16 cellular contexts compared by ENCODE assay signal in the genomic region with DNA sequence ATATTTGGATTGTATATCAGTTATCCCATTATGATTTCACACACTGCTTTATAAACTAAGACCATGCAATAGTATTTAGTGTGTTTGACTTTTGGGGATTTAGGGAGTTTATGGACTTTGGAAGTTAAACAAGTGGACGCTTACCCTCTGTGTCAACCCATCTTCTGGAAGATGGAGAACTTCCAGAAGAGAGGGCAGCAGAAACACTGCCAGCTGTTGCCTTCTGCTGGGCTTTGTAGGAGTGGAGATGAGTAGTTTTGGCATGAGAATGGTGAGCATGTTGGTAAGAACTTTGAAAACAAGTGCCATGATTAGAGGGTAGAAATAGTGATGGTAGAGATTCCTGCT. TPM values are rescaled to one million over a fixed set of nuclear protein-coding genes. Genes with fewer than 3 reads are reported as not detected.
A peak's percentile ranks its signal among the peaks of the same experiment; 100 is the strongest.
DNase-seq lines count a peak whose midpoint lies in the region; ATAC-seq lines count a peak whose summit lies in the region.
"Had no signal": no experiment of that assay in that cellular context is flagged by ENCODE, and none has a peak within 500 bp of the region (broad histone marks: within the 10 kb centered on the region; RNA-seq: fewer than 3 reads in every experiment).

No MANE protein-coding gene starts in this region.

- ATAC-seq in sciatic nerve = no peak
- ATAC-seq: left ventricle myocardium superior had no signal

- WGBS in GM23248 (ENCODE audit: low coverage in 1 of 2, low lambda C conversion rate in 2 of 2, missing lambda C conversion rate in 2 of 2), 2 experiments = 95 to 100% methylated on average over 1 of the region's 1 CpG
- 93% methylated on average over 1 of the region's 1 CpG for WGBS in mesenchymal stem cell

- H3K9me3 ChIP-seq in BLaER1 treated with 17β-estradiol and CSF1 and Interleukin-3, amounts not matched to agents 10 nM and 100 nM (replicated peaks in 1 of 11) = peaks cover 0 to 17% (median 3%) of the 10 kb centered on the region in 11 experiments; a peak in 8 of 22 replicates
- H3K9me3 ChIP-seq in GM23248 (ENCODE audit: low read depth) = no peaks in the 10 kb centered on the region
- no peaks in the 10 kb centered on the region for H3K9me3 ChIP-seq in mesenchymal stem cell (ENCODE audit: control insufficient read depth, low read length)
- H3K9me3 ChIP-seq: suprapubic skin had no signal

- no peak overlapping the region for H3K23ac ChIP-seq in mesenchymal stem cell (ENCODE audit: low read length in 2 of 2)

- no peak overlapping the region for H3K27ac ChIP-seq in BLaER1 treated with 17β-estradiol and CSF1 and Interleukin-3, amounts not matched to agents 10 nM and 100 nM
- no peak overlapping the region for H3K27ac ChIP-seq in GM23248
- H3K27ac ChIP-seq in mesenchymal stem cell (ENCODE audit: low read length, poor library complexity, severe bottlenecking) = no peak overlapping the region
- no peak overlapping the region for H3K27ac ChIP-seq in substantia nigra (ENCODE audit: low read depth, low read length, poor library complexity, severe bottlenecking)
- H3K27ac ChIP-seq: suprapubic skin had no signal

- no peaks in the 10 kb centered on the region for H3K9me3 Mint-ChIP-seq in activated naive CD8-positive, alpha-beta T cell treated with anti-CD3 and anti-CD28 coated beads for 36 hours
- H3K9me3 Mint-ChIP-seq: IgD-negative memory B cell had no signal

- peak overlapping the region; percentile 79 to 97 (median 88) for H3K4me2 ChIP-seq in BLaER1 treated with 17β-estradiol and CSF1 and Interleukin-3, amounts not matched to agents 10 nM and 100 nM
- H3K4me2 ChIP-seq in GM23248 (ENCODE audit: unreplicated experiment) (peak overlapping the region; percentile 92), mesenchymal stem cell (ENCODE audit: low read length, poor library complexity, severe bottlenecking) (no peak overlapping the region)

- peaks cover 71% of the 10 kb centered on the region for H3K79me2 ChIP-seq in GM23248 (ENCODE audit: insufficient read depth)

- H3K4me1 Mint-ChIP-seq in activated naive CD8-positive, alpha-beta T cell treated with anti-CD3 and anti-CD28 coated beads for 36 hours = peaks cover 42% of the 10 kb centered on the region

- no peak overlapping the region for H2BK12ac ChIP-seq in mesenchymal stem cell (ENCODE audit: low read length in 2 of 2)

- peaks cover 4% of the 10 kb centered on the region for H3K79me1 ChIP-seq in mesenchymal stem cell (replicated peaks; ENCODE audit: low read length, poor library complexity, severe bottlenecking)

- H3K27me3 ChIP-seq in BLaER1 treated with 17β-estradiol and CSF1 and Interleukin-3, amounts not matched to agents 10 nM and 100 nM = no peaks in the 10 kb centered on the region
- H3K27me3 ChIP-seq in GM23248 (replicated peaks; ENCODE audit: insufficient read depth) (no peaks in the 10 kb centered on the region), mesenchymal stem cell (ENCODE audit: control insufficient read depth in 1 of 2, insufficient read depth in 1 of 2, low read length in 2 of 2) (no peaks in the 10 kb centered on the region)
- H3K27me3 ChIP-seq: suprapubic skin had no signal

- no peaks in the 10 kb centered on the region for H3K27me3 Mint-ChIP-seq in activated naive CD8-positive, alpha-beta T cell treated with anti-CD3 and anti-CD28 coated beads for 36 hours
- H3K27me3 Mint-ChIP-seq: IgD-negative memory B cell had no signal

- H3K14ac ChIP-seq in mesenchymal stem cell (ENCODE audit: low read length in 2 of 2) = no peak overlapping the region

- H2BK15ac ChIP-seq in mesenchymal stem cell (ENCODE audit: low read depth, poor library complexity, severe bottlenecking) = no peak overlapping the region

- H3K18ac ChIP-seq in mesenchymal stem cell (ENCODE audit: low read depth in 1 of 2, low read length in 2 of 2) = no peak overlapping the region

- no peak overlapping the region; a peak in 1 of 22 replicates for H3K9ac ChIP-seq in BLaER1 treated with 17β-estradiol and CSF1 and Interleukin-3, amounts not matched to agents 10 nM and 100 nM
- no peak overlapping the region for H3K9ac ChIP-seq in GM23248
- H3K9ac ChIP-seq in mesenchymal stem cell (ENCODE audit: low read length) = peak overlapping the region; percentile 96

- H4K8ac ChIP-seq in mesenchymal stem cell (ENCODE audit: low read length) = no peak overlapping the region

- DNase-seq in GM23248 (no peak), mesenchymal stem cell (no peak), sciatic nerve (ENCODE audit: low spot score) (no peak), substantia nigra (lab: John Stamatoyannopoulos, UW) (no peak), epidermal melanocyte (ENCODE audit: insufficient read length, low spot score) (no peak), DMS53 (lab: John Stamatoyannopoulos, UW) (no peak)
- no peak for DNase-seq in activated naive CD8-positive, alpha-beta T cell treated with anti-CD3 and anti-CD28 coated beads for 36 hours
- DNase-seq: effector memory CD4-positive, alpha-beta T cell; GOT3; head of caudate nucleus; left ventricle myocardium superior; NCI-H1694; posterior cingulate gyrus had no signal

- peaks cover 6% of the 10 kb centered on the region for H3F3A ChIP-seq in GM23248 (ENCODE audit: insufficient read depth)

- no peak overlapping the region for H2BK5ac ChIP-seq in mesenchymal stem cell (ENCODE audit: low read depth, low read length, poor library complexity, severe bottlenecking)

- H4K91ac ChIP-seq in mesenchymal stem cell (ENCODE audit: low read length) = no peak overlapping the region

- peaks cover 0 to 47% (median 17%) of the 10 kb centered on the region in 11 experiments; a peak in 13 of 22 replicates for H3K36me3 ChIP-seq in BLaER1 treated with 17β-estradiol and CSF1 and Interleukin-3, amounts not matched to agents 10 nM and 100 nM
- H3K36me3 ChIP-seq in GM23248 (ENCODE audit: low read depth) (no peaks in the 10 kb centered on the region), mesenchymal stem cell (ENCODE audit: control insufficient read depth in 1 of 2, insufficient read depth in 2 of 2, low read depth in 1 of 2, low read length in 2 of 2) (no peaks in the 10 kb centered on the region)
- H3K36me3 ChIP-seq: suprapubic skin had no signal

- peak overlapping the region; percentile 99 for H3K4me3 Mint-ChIP-seq in activated naive CD8-positive, alpha-beta T cell treated with anti-CD3 and anti-CD28 coated beads for 36 hours

- H3K4me1 ChIP-seq in BLaER1 treated with 17β-estradiol and CSF1 and Interleukin-3, amounts not matched to agents 10 nM and 100 nM = peaks cover 18 to 46% (median 25%) of the 10 kb centered on the region in 10 experiments
- peaks cover 36% of the 10 kb centered on the region for H3K4me1 ChIP-seq in GM23248 (ENCODE audit: insufficient read depth)
- H3K4me1 ChIP-seq in mesenchymal stem cell (ENCODE audit: control insufficient read depth, insufficient read depth, low read depth, low read length) = peaks cover 2% of the 10 kb centered on the region

- peaks cover 37% of the 10 kb centered on the region for H3K36me3 Mint-ChIP-seq in activated naive CD8-positive, alpha-beta T cell treated with anti-CD3 and anti-CD28 coated beads for 36 hours
- H3K36me3 Mint-ChIP-seq: IgD-negative memory B cell had no signal

- H2AFZ ChIP-seq in GM23248 (no peak overlapping the region), mesenchymal stem cell (ENCODE audit: low read depth, low read length) (no peak overlapping the region)

- in situ Hi-C loops in GM23248 (cut with MboI) = no loop called here

- H3K4me3 ChIP-seq in BLaER1 treated with 17β-estradiol and CSF1 and Interleukin-3, amounts not matched to agents 10 nM and 100 nM = peak overlapping the region in 8 of 10 experiments; percentile 5 to 98 (median 91); a peak in 7 of 20 replicates
- H3K4me3 ChIP-seq in GM23248 (0 out of 2 replicates have a peak overlapping the region, but pooled peaks have one; percentile 89), mesenchymal stem cell (ENCODE audit: insufficient read depth in 1 of 2, low read depth in 1 of 2, low read length in 2 of 2) (peak overlapping the region in 1 of 2 experiments; percentile 99)

- H4K20me1 ChIP-seq in BLaER1 treated with 17β-estradiol and CSF1 and Interleukin-3, amounts not matched to agents 10 nM and 100 nM = peaks cover 0 to 70% (median 58%) of the 10 kb centered on the region in 11 experiments; a peak in 17 of 22 replicates
- peaks cover 23% of the 10 kb centered on the region for H4K20me1 ChIP-seq in GM23248 (ENCODE audit: insufficient read depth)

- no peak overlapping the region for H3K27ac Mint-ChIP-seq in activated naive CD8-positive, alpha-beta T cell treated with anti-CD3 and anti-CD28 coated beads for 36 hours

- no peak overlapping the region for H2AK5ac ChIP-seq in mesenchymal stem cell (ENCODE audit: low read length, severe bottlenecking)

- H3K4ac ChIP-seq in mesenchymal stem cell (ENCODE audit: low read depth in 1 of 2, low read length in 2 of 2) = no peak overlapping the region

- H3K9me2 ChIP-seq in GM23248 (ENCODE audit: insufficient read depth) = no peaks in the 10 kb centered on the region

- no peak overlapping the region for H2BK120ac ChIP-seq in mesenchymal stem cell (ENCODE audit: low read depth, low read length)

- intact Hi-C loops in sciatic nerve (cut with DNase I) = no loop called here

RNA-seq across cellular contexts. Expression of gene DNAJC25, which starts 2.2 kb away (rescaled TPM):
- 14.4 and 15.0 TPM in 2 replicates for total RNA-seq in GM23248 (2014; rRNA removed; shearing (Covaris generic))
- polyA plus RNA-seq in GM23248 (2016; fragmentation: Nextera tagmentation; extraction: Ambion mirVana) = 10.2 and 11.2 TPM in 2 replicates
- 1 to 10 TPM; 6.4 to 6.5 TPM for total RNA-seq in activated naive CD8-positive, alpha-beta T cell treated with anti-CD3 and anti-CD28 coated beads for 36 hours
- polyA plus RNA-seq in mesenchymal stem cell (2013, experiment 1 of 2) = 10.9 TPM
- polyA plus RNA-seq in mesenchymal stem cell (2013, experiment 2 of 2) = 11.0 TPM
- 6.7 TPM for total RNA-seq in sciatic nerve

RNA-seq across cellular contexts. Expression of gene GNG10, which starts 28.0 kb away (rescaled TPM):
- 110 and 116 TPM in 2 replicates for total RNA-seq in GM23248 (2014; rRNA removed; shearing (Covaris generic))
- 121 and 122 TPM in 2 replicates for polyA plus RNA-seq in GM23248 (2016; fragmentation: Nextera tagmentation; extraction: Ambion mirVana)
- 10 to 100 TPM; 25.4 to 26.0 TPM for total RNA-seq in activated naive CD8-positive, alpha-beta T cell treated with anti-CD3 and anti-CD28 coated beads for 36 hours
- 56.0 TPM for polyA plus RNA-seq in mesenchymal stem cell (2013, experiment 1 of 2)
- polyA plus RNA-seq in mesenchymal stem cell (2013, experiment 2 of 2) = 59.4 TPM
- 24.6 TPM for total RNA-seq in sciatic nerve

RNA-seq across cellular contexts. Expression of gene PTGR1, which starts 33.9 kb away (rescaled TPM):
- total RNA-seq in GM23248 (2014; rRNA removed; shearing (Covaris generic)) = 65.2 and 74.9 TPM in 2 replicates
- polyA plus RNA-seq in GM23248 (2016; fragmentation: Nextera tagmentation; extraction: Ambion mirVana) = 91.9 and 99.5 TPM in 2 replicates
- total RNA-seq in activated naive CD8-positive, alpha-beta T cell treated with anti-CD3 and anti-CD28 coated beads for 36 hours = 1 to 10 TPM; 1.3 to 1.9 TPM
- 48.4 TPM for polyA plus RNA-seq in mesenchymal stem cell (2013, experiment 1 of 2)
- polyA plus RNA-seq in mesenchymal stem cell (2013, experiment 2 of 2) = 49.3 TPM
- total RNA-seq in sciatic nerve = 43.5 TPM

Comparison
In these comparisons a context has a peak if more than half of its experiments do, and no peak if none do; other contexts are left out.
1. RNA of gene PTGR1, which starts 33.9 kb away (total RNA-seq): 65.2 to 74.9 TPM in GM23248 and 43.5 TPM in sciatic nerve (single experiment); 1.3 to 1.9 TPM in activated naive CD8-positive, alpha-beta T cell treated with anti-CD3 and anti-CD28 coated beads for 36 hours; every median in the first group is over 10 times any median in the second.